ENCODE assay signal across 27 cellular contexts in the genomic region with DNA sequence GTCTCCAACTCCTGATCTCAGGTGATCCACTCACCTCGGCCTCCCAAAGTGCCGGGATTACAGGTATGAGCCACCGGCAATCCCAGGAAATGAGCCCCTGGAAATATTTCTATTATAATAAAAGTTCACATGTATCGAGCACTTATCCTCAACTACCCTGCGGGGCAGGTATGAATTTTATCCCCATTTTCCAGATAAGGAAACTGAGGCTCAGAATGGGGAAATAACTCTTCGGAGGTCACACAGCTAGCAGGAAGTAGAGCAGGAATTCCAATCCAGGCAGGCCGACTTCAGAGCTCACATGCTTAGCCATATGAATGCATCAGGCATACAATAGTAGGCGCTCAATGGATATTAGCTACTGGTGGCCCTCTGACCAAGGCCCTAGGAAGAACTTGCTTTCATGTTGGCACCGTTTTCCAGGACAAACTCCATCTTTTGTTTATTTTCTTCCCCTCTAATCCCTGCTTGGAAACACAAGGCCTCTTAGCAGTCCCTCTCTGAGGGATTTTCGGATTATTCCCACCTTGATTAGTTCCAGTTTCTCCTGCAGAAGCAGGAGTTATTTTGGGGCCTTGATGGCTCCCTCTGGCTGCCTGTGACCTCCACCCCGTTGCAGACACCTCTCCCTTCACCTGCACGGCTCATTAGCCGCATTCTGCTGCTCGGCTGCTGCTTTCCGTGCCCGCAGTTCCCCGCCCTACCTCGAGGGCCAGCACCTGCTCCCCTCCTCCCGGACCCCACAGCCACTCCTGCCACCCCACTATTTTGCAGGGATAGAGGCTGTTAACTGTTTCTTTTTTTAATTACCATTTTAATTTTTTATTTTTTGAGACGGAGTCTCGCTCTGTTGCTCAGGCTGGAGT. TPM values are rescaled to one million over a fixed set of nuclear protein-coding genes. Genes with fewer than 3 reads are reported as not detected.
DNase-seq lines count a peak whose midpoint lies in the region; ATAC-seq, FAIRE-seq and TF ChIP-seq lines count a peak whose summit lies in the region.
"Had no signal": no experiment of that assay in that cellular context is flagged by ENCODE, and none has a peak within 500 bp of the region (broad histone marks: within the 10 kb centered on the region; RNA-seq: fewer than 3 reads in every experiment).

No MANE protein-coding gene starts in this region.

- H3K4me3 ChIP-seq in A549 (no peak overlapping the region), Panc1 (ENCODE audit: low read depth in 2 of 2, low read length in 2 of 2) (no peak overlapping the region), left lung (no peak overlapping the region)
- H3K4me3 ChIP-seq: gastrocnemius medialis had no signal

- H3K4me2 ChIP-seq in A549: peak overlapping the region; percentile 43; the same call in 1 of the 3 replicates

- TF ChIP-seq EP300 in A549 (IDR thresholded peaks at IDR 0.05): no peak

- intact Hi-C loops in Panc1 (cut with micrococcal nuclease; ENCODE audit: unreplicated experiment): no loop called here
- intact Hi-C loops in left lung (cut with DNase I): no loop called here

- TF ChIP-seq CTCF in A549 (IDR thresholded peaks at IDR 0.05): no peak
- no peak for TF ChIP-seq CTCF in Panc1 (IDR thresholded peaks at IDR 0.05)
- no peak for TF ChIP-seq CTCF in left lung (IDR thresholded peaks at IDR 0.05)

- no peak for DNase-seq in A549 (ENCODE audit: low read depth in 1 of 2, low spot score in 1 of 2)
- DNase-seq in ELF-1 (ENCODE audit: low read depth, low spot score): peak; percentile 24
- DNase-seq in Panc1 (ENCODE audit: low read depth, low spot score): no peak
- DNase-seq in kidney tubule cell (ENCODE audit: low spot score): peak; percentile 41
- DNase-seq in DMS 273 (lab: John Stamatoyannopoulos, UW; ENCODE audit: unreplicated experiment): no peak
- DNase-seq in left lung: no peak
- DNase-seq: activated CD4-positive, alpha-beta T cell treated with anti-CD3 and anti-CD28 coated beads for 48 hours; activated CD8-positive, alpha-beta memory T cell treated with anti-CD3 and anti-CD28 coated beads for 24 hours; activated effector memory CD4-positive, alpha-beta T cell treated with anti-CD3 and anti-CD28 coated beads, Interleukin-2, amount 50 U/mL, for 16 hours; activated naive CD8-positive, alpha-beta T cell treated with anti-CD3 and anti-CD28 coated beads for 36 hours; DMS79; GF-D8; hippocampal formation; left ventricle myocardium superior; naive B cell; NCI-H1048; NCI-H1694 treated with DMSO at 0.1 percent for 48 hours; NCI-H226; NCI-H774 had no signal

- H3K27ac ChIP-seq in A549 (no peak overlapping the region; a peak in 2 of 6 replicates), Panc1 (ENCODE audit: low read length) (no peak overlapping the region), left lung (no peak overlapping the region)
- H3K27ac ChIP-seq: gastrocnemius medialis had no signal

- no peaks in the 10 kb centered on the region for H3K27me3 ChIP-seq in Panc1 (ENCODE audit: control insufficient read depth, insufficient read depth, low read length)
- peaks cover 0 to 47% of the 10 kb centered on the region in 2 donors for H3K27me3 ChIP-seq in left lung
- H3K27me3 ChIP-seq: BE2C, gastrocnemius medialis had no signal

- CTCF ChIA-PET in A549 (lab: Yijun Ruan, JAX): interaction anchor here (0.9 to 2.3 kb wide), 6 partner anchors 12 to 372 kb away, joined by 4 to 6 read pairs (median 4); no protein-coding TSS in a partner anchor
- CTCF ChIA-PET in Panc1 (lab: Charles Lee): interaction anchor here (0.6 kb wide), 1 partner anchor 286 kb away, joined by 5 read pairs; no protein-coding TSS in a partner anchor

- ATAC-seq in A549 (peak in 1 of 2 experiments; percentile 30; a peak in 2 of 6 replicates), Panc1 (peak; percentile 51; the same call in 1 of the 2 replicates), HG03175 (IDR thresholded peaks at IDR 0.05; ENCODE audit: unreplicated experiment) (no peak), left lung (no peak), GM19397 (IDR thresholded peaks at IDR 0.05; ENCODE audit: unreplicated experiment) (no peak)

- BruUV-seq in Panc1 (replicated peaks; lab: Mats Ljungman, UMichigan): no TSS peak

- WGBS in A549 (ENCODE audit: missing lambda C conversion rate): 85% methylated on average over 21 of the region's 21 CpGs

- POLR2A ChIA-PET in A549 (lab: Yijun Ruan, JAX) (interaction anchor here (0.6 kb wide), 1 partner anchor 233 kb away, joined by 4 read pairs; no protein-coding TSS in a partner anchor), Panc1 (lab: Charles Lee) (no interaction called here)

- in situ Hi-C loops in Panc1 (cut with HindIII; ENCODE audit: low pct_unique_long_range_greater_than_20kb, low sequenced_read_pairs): no loop called here

- H3K4me1 ChIP-seq in A549: peaks cover 17% of the 10 kb centered on the region
- peaks cover 8% of the 10 kb centered on the region for H3K4me1 ChIP-seq in Panc1 (ENCODE audit: control insufficient read depth, insufficient read depth, low read length)
- peaks cover 0 to 19% of the 10 kb centered on the region in 2 donors for H3K4me1 ChIP-seq in left lung

- FAIRE-seq in A549 (lab: Jason Lieb, UNC): no peak
- FAIRE-seq: GM19239 had no signal

- TF ChIP-seq POLR2A in A549 (IDR thresholded peaks at IDR 0.05; ENCODE audit: low read length): no peak

- H3K36me3 ChIP-seq in Panc1 (ENCODE audit: control insufficient read depth, insufficient read depth, low read length) (no peaks in the 10 kb centered on the region), left lung (no peaks in the 10 kb centered on the region)
- H3K36me3 ChIP-seq: BE2C, gastrocnemius medialis had no signal

- TF ChIP-seq RAD21 in A549 (conservative IDR thresholded peaks at IDR 0.05 in 1 of 2, IDR thresholded peaks at IDR 0.05 in 1 of 2): no peak

- H3K9me3 ChIP-seq in A549 (no peaks in the 10 kb centered on the region), Panc1 (ENCODE audit: control insufficient read depth, insufficient read depth, low read depth, low read length) (no peaks in the 10 kb centered on the region), left lung (no peaks in the 10 kb centered on the region)
- H3K9me3 ChIP-seq: BE2C, gastrocnemius medialis had no signal

TF ChIP-seq in A549, 52 proteins besides CTCF, POLR2A, EP300 and RAD21 (continues in another document):
- TF ChIP-seq PHF8 (IDR thresholded peaks at IDR 0.05; ENCODE audit: borderline replicate concordance, low read depth): no peak
- no peak for TF ChIP-seq HDAC2 (IDR thresholded peaks at IDR 0.05)
- TF ChIP-seq, protein P1, sequence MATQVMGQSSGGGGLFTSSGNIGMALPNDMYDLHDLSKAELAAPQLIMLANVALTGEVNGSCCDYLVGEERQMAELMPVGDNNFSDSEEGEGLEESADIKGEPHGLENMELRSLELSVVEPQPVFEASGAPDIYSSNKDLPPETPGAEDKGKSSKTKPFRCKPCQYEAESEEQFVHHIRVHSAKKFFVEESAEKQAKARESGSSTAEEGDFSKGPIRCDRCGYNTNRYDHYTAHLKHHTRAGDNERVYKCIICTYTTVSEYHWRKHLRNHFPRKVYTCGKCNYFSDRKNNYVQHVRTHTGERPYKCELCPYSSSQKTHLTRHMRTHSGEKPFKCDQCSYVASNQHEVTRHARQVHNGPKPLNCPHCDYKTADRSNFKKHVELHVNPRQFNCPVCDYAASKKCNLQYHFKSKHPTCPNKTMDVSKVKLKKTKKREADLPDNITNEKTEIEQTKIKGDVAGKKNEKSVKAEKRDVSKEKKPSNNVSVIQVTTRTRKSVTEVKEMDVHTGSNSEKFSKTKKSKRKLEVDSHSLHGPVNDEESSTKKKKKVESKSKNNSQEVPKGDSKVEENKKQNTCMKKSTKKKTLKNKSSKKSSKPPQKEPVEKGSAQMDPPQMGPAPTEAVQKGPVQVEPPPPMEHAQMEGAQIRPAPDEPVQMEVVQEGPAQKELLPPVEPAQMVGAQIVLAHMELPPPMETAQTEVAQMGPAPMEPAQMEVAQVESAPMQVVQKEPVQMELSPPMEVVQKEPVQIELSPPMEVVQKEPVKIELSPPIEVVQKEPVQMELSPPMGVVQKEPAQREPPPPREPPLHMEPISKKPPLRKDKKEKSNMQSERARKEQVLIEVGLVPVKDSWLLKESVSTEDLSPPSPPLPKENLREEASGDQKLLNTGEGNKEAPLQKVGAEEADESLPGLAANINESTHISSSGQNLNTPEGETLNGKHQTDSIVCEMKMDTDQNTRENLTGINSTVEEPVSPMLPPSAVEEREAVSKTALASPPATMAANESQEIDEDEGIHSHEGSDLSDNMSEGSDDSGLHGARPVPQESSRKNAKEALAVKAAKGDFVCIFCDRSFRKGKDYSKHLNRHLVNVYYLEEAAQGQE (IDR thresholded peaks at IDR 0.05): no peak
- no peak for TF ChIP-seq NPAS2 (CRISPR knock-in tag; IDR thresholded peaks at IDR 0.05; ENCODE audit: borderline replicate concordance)
- TF ChIP-seq, protein P2, sequence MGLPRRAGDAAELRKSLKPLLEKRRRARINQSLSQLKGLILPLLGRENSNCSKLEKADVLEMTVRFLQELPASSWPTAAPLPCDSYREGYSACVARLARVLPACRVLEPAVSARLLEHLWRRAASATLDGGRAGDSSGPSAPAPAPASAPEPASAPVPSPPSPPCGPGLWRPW (IDR thresholded peaks at IDR 0.05): no peak
- TF ChIP-seq, protein P3, sequence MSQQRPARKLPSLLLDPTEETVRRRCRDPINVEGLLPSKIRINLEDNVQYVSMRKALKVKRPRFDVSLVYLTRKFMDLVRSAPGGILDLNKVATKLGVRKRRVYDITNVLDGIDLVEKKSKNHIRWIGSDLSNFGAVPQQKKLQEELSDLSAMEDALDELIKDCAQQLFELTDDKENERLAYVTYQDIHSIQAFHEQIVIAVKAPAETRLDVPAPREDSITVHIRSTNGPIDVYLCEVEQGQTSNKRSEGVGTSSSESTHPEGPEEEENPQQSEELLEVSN (IDR thresholded peaks at IDR 0.05; ENCODE audit: borderline replicate concordance, low read depth): no peak
- no peak for TF ChIP-seq ZSCAN20 (CRISPR knock-in tag; IDR thresholded peaks at IDR 0.05)
- no peak for TF ChIP-seq KDM1A (IDR thresholded peaks at IDR 0.05; ENCODE audit: low read depth)

RNA-seq across cellular contexts. Expression of a gene that starts 18.7 kb away (rescaled TPM):
- polyA plus RNA-seq in A549 (2011; rRNA removed) (111 and 133 TPM in 2 replicates), A549 (2017; fragmentation: RNase III; extraction: RNeasy Plus Mini Kit Qiagen cat#74134 plus additional on column Dnase treatment) (82.4 to 84.5 TPM (median 84.4 TPM) in 3 replicates)
- 146 and 168 TPM in 2 replicates for polyA plus RNA-seq in A549 (2012; cell fraction: cytosol; rRNA removed)
- 93.8 and 95.1 TPM in 2 replicates for polyA plus RNA-seq in A549 (2012; cell fraction: nucleus; rRNA removed)
- polyA minus RNA-seq in A549 (2011; rRNA and poly(A)+ RNA removed): 30.3 and 30.5 TPM in 2 replicates
- total RNA-seq in Panc1 (2021; ENCODE audit: unreplicated experiment) (43.7 TPM), left lung (10 to 100 TPM; 37.9 to 40.6 TPM)
- polyA plus RNA-seq in Panc1 (2012; ENCODE audit: insufficient read length): 36.9 TPM

RNA-seq across cellular contexts. Expression of a gene that starts 40.5 kb away (rescaled TPM):
- 0.17 and 0.22 TPM in 2 replicates for polyA plus RNA-seq in A549 (2011; rRNA removed)
- polyA plus RNA-seq in A549 (2012; cell fraction: cytosol; rRNA removed): 0.12 and 0.13 TPM in 2 replicates
- 0.17 TPM in 2 replicates for polyA plus RNA-seq in A549 (2012; cell fraction: nucleus; rRNA removed)
- 0.08 to 0.16 TPM (median 0.15 TPM) in 3 replicates for polyA plus RNA-seq in A549 (2017; fragmentation: RNase III; extraction: RNeasy Plus Mini Kit Qiagen cat#74134 plus additional on column Dnase treatment)
- 0.37 TPM in 1 of 2 replicates, not detected in the other for polyA minus RNA-seq in A549 (2011; rRNA and poly(A)+ RNA removed)
- total RNA-seq in Panc1 (2021; ENCODE audit: unreplicated experiment): not detected
- polyA plus RNA-seq in Panc1 (2012; ENCODE audit: insufficient read length): not detected
- total RNA-seq in left lung: under 1 TPM; 0.37 to 0.38 TPM
- total RNA-seq: dermis microvascular lymphatic vessel endothelial cell, LHCN-M2, pulmonary artery endothelial cell had no signal

Comparison
In these comparisons a context has a peak if more than half of its experiments do, and no peak if none do; other contexts are left out.
1. DNase-seq: peak in ELF-1 (single experiment) and kidney tubule cell (single experiment); none in A549 (0 of 2), Panc1 (single experiment), DMS 273 (single experiment) and left lung (0 of 2).